ENCODE assay signal across 1 cellular context in genomic region chr3:168071971-168072645, GRCh38.
TF ChIP-seq lines count a peak whose summit lies in the region.

No MANE protein-coding gene starts in this region.

TF ChIP-seq in H1, 55 proteins besides CTCF, POLR2A, EP300 and RAD21:
- TF ChIP-seq JUN (IDR thresholded peaks at IDR 0.05; ENCODE audit: low read depth, low read length) (no peak), ATF2 (IDR thresholded peaks at IDR 0.05; ENCODE audit: low read length) (no peak), TAF7 (optimal IDR thresholded peaks at IDR 0.05; ENCODE audit: borderline replicate concordance, low read depth, low read length) (no peak), YY1 (IDR thresholded peaks at IDR 0.05; ENCODE audit: low read depth, low read length) (no peak), SIX5 (IDR thresholded peaks at IDR 0.05; ENCODE audit: low read depth, low read length) (no peak), ASH2L (IDR thresholded peaks at IDR 0.05; ENCODE audit: low read length) (no peak), CBX8 (IDR thresholded peaks at IDR 0.05; ENCODE audit: borderline replicate concordance, low read depth, low read length) (no peak), SP1 (IDR thresholded peaks at IDR 0.05; ENCODE audit: low read depth, low read length) (no peak), CREB1 (IDR thresholded peaks at IDR 0.05) (no peak), SP4 (IDR thresholded peaks at IDR 0.05; ENCODE audit: low read length) (no peak), MAX (IDR thresholded peaks at IDR 0.05) (no peak), TEAD4 (IDR thresholded peaks at IDR 0.05; ENCODE audit: low read depth, low read length) (no peak), ZNF274 (IDR thresholded peaks at IDR 0.05; ENCODE audit: borderline replicate concordance, extremely low read depth, low read length) (no peak), SP2 (IDR thresholded peaks at IDR 0.05; ENCODE audit: low read length) (no peak), CHD2 (IDR thresholded peaks at IDR 0.05; ENCODE audit: low read length) (no peak), RNF2 (IDR thresholded peaks at IDR 0.05; ENCODE audit: borderline replicate concordance, low read depth, low read length, missing control alignments, poor library complexity, severe bottlenecking) (no peak), CHD7 (IDR thresholded peaks at IDR 0.05; ENCODE audit: insufficient replicate concordance, low read length) (no peak), BRCA1 (IDR thresholded peaks at IDR 0.05; ENCODE audit: low read depth, low read length) (no peak)
